Comparison of ENCODE assay signal across 9 cellular contexts in genomic region chr3:194205675-194206133, GRCh38.
DNase-seq lines count a peak whose midpoint lies in the region; ATAC-seq, FAIRE-seq and TF ChIP-seq lines count a peak whose summit lies in the region.
"Had no signal": no experiment of that assay in that cellular context is flagged by ENCODE, and none has a peak within 500 bp of the region (broad histone marks: within the 10 kb centered on the region; RNA-seq: fewer than 3 reads in every experiment).

No MANE protein-coding gene starts in this region.

- peaks cover 5% of the 10 kb centered on the region for H3K4me1 ChIP-seq in GM12878 (ENCODE audit: control insufficient read depth, insufficient read depth, low read length)
- peaks cover 0 to 36% (median 30%) of the 10 kb centered on the region in 6 donors for H3K4me1 ChIP-seq in spleen
- peaks cover 11% of the 10 kb centered on the region for H3K4me1 ChIP-seq in left ventricle myocardium inferior

- H3K27ac ChIP-seq in GM12878 (ENCODE audit: control insufficient read depth, insufficient read depth) (no peak overlapping the region), spleen (peak overlapping the region in 5 of 8 donors; percentile 28 to 49 (median 43)), left ventricle myocardium inferior (replicated peaks) (no peak overlapping the region)

- H3K27me3 ChIP-seq in GM12878 (replicated peaks in 1 of 2; ENCODE audit: control insufficient read depth in 2 of 2, insufficient read depth in 2 of 2, low read length in 1 of 2) = peaks cover 0 to 3% of the 10 kb centered on the region in 2 experiments; a peak in 2 of 4 replicates
- H3K27me3 ChIP-seq in spleen (replicated peaks in 1 of 7) = peaks cover 0 to 49% (median 15%) of the 10 kb centered on the region in 7 donors
- H3K27me3 ChIP-seq in left ventricle myocardium inferior (ENCODE audit: low read depth) = peaks cover 32% of the 10 kb centered on the region

- DNase-seq in activated CD4-positive, alpha-beta T cell treated with anti-CD3 and anti-CD28 coated beads for 36 hours = peak; percentile 38
- DNase-seq in activated CD4-positive, alpha-beta T cell treated with anti-CD3 and anti-CD28 coated beads, Interleukin-2, amount 50 U/mL, for 4 hours = no peak
- DNase-seq in NCI-H510A (lab: John Stamatoyannopoulos, UW) = peak; percentile 76
- no peak for DNase-seq in GM12878 (ENCODE audit: low read depth, low spot score)
- DNase-seq in spleen = no peak
- no peak for DNase-seq in left ventricle myocardium inferior
- no peak for DNase-seq in HPDE6-E6E7 (ENCODE audit: extremely low spot score)

- BruUV-seq in GM12878 (replicated peaks; lab: Mats Ljungman, UMichigan) = no TSS peak

- H3K27ac Mint-ChIP-seq in activated CD4-positive, alpha-beta T cell treated with anti-CD3 and anti-CD28 coated beads for 36 hours = no peak overlapping the region

- H3K9me3 ChIP-seq in GM12878 (replicated peaks; ENCODE audit: control insufficient read depth, insufficient read depth, low read length) = no peaks in the 10 kb centered on the region
- H3K9me3 ChIP-seq in spleen = no peaks in the 10 kb centered on the region
- no peaks in the 10 kb centered on the region for H3K9me3 ChIP-seq in left ventricle myocardium inferior (replicated peaks)

- no peaks in the 10 kb centered on the region for H4K20me1 ChIP-seq in GM12878 (ENCODE audit: control insufficient read depth, insufficient read depth)

- ATAC-seq in activated CD4-positive, alpha-beta T cell treated with anti-CD3 and anti-CD28 coated beads for 36 hours = peak; percentile 30
- no peak for ATAC-seq in GM12878
- ATAC-seq in HG02588 (IDR thresholded peaks at IDR 0.05; ENCODE audit: unreplicated experiment) = no peak

- CTCF ChIA-PET in activated CD4-positive, alpha-beta T cell treated with anti-CD3 and anti-CD28 coated beads for 36 hours (lab: Charles Lee) = interaction anchor here (0.7 to 1.8 kb wide), 2 partner anchors 110 to 258 kb away, joined by 3 to 8 read pairs; no protein-coding TSS in a partner anchor
- CTCF ChIA-PET in GM12878 (lab: Yijun Ruan, JAX) = interaction anchor here (0.8 kb wide), 1 partner anchor 425 kb away, joined by 3 read pairs; no protein-coding TSS in a partner anchor

- peak overlapping the region; percentile 28; the same call in 1 of the 2 replicates for H3K4me2 ChIP-seq in GM12878 (ENCODE audit: control insufficient read depth, insufficient read depth)

- TF ChIP-seq CTCF in GM12878 (IDR thresholded peaks at IDR 0.05 in 2 of 3, conservative IDR thresholded peaks at IDR 0.05 in 1 of 3; ENCODE audit: control insufficient read depth in 2 of 3, extremely low read depth in 1 of 3, insufficient read depth in 1 of 3, low read depth in 3 of 3, low read length in 3 of 3) (no peak), spleen (IDR thresholded peaks at IDR 0.05 in 8 of 11, conservative IDR thresholded peaks at IDR 0.05 in 3 of 11) (no peak), left ventricle myocardium inferior (IDR thresholded peaks at IDR 0.05; ENCODE audit: borderline replicate concordance) (no peak)

- no peak for TF ChIP-seq EP300 in GM12878 (IDR thresholded peaks at IDR 0.05; ENCODE audit: borderline replicate concordance in 1 of 2, control insufficient read depth in 1 of 2, low read depth in 2 of 2, low read length in 2 of 2)

- no peak for TF ChIP-seq RAD21 in GM12878 (IDR thresholded peaks at IDR 0.05; ENCODE audit: insufficient read depth, low read depth, low read length)

- POLR2A ChIA-PET in activated CD4-positive, alpha-beta T cell treated with anti-CD3 and anti-CD28 coated beads for 36 hours (lab: Charles Lee) = no interaction called here
- POLR2A ChIA-PET in GM12878 (lab: Charles Lee) = no interaction called here

- no peak overlapping the region for H3K9ac ChIP-seq in GM12878 (ENCODE audit: control insufficient read depth, insufficient read depth, low read length)

- peaks cover 28% of the 10 kb centered on the region for H3K4me1 Mint-ChIP-seq in activated CD4-positive, alpha-beta T cell treated with anti-CD3 and anti-CD28 coated beads for 36 hours

- no peaks in the 10 kb centered on the region for H3K79me2 ChIP-seq in GM12878 (ENCODE audit: control insufficient read depth, insufficient read depth, low read length)

- RAD21 ChIA-PET in GM12878 (lab: Charles Lee; ENCODE audit: unreplicated experiment) = no interaction called here

- SMC1A ChIA-PET in GM12878 (lab: Charles Lee; ENCODE audit: uncharacterized antibody, unreplicated experiment) = no interaction called here

- H3K4me3 ChIP-seq in GM12878 (no peak overlapping the region), spleen (peak overlapping the region in 1 of 8 donors; percentile 35), left ventricle myocardium inferior (no peak overlapping the region)

- intact Hi-C loops in activated CD4-positive, alpha-beta T cell treated with anti-CD3 and anti-CD28 coated beads for 36 hours (cut with DNase I, micrococcal nuclease) = loop anchor here (2.0 to 10.0 kb wide), 3 partner anchors 68 to 109 kb away; partner anchors contain the start of gene HES1 (in 1 of the 2)
- intact Hi-C loops in GM12878 (cut with micrococcal nuclease; ENCODE audit: unreplicated experiment) (no loop called here), spleen (cut with DNase I; ENCODE audit: low total_unique reads) (no loop called here), left ventricle myocardium inferior (cut with micrococcal nuclease) (no loop called here)

- H3K27me3 Mint-ChIP-seq in activated CD4-positive, alpha-beta T cell treated with anti-CD3 and anti-CD28 coated beads for 36 hours = peaks cover 20% of the 10 kb centered on the region

- H3K4me3 Mint-ChIP-seq in activated CD4-positive, alpha-beta T cell treated with anti-CD3 and anti-CD28 coated beads for 36 hours = peak overlapping the region; percentile 37

- H3K9me3 Mint-ChIP-seq in activated CD4-positive, alpha-beta T cell treated with anti-CD3 and anti-CD28 coated beads for 36 hours (ENCODE audit: low read depth) = no peaks in the 10 kb centered on the region

- H3K36me3 Mint-ChIP-seq in activated CD4-positive, alpha-beta T cell treated with anti-CD3 and anti-CD28 coated beads for 36 hours (ENCODE audit: low read depth) = no peaks in the 10 kb centered on the region

- in situ Hi-C loops in GM12878 (cut with MboI) = no loop called here

- 50% methylated on average over 8 of the region's 8 CpGs for WGBS in GM12878 (ENCODE audit: insufficient coverage, insufficient replicate concordance, low lambda C conversion rate, missing lambda C conversion rate)
- WGBS in spleen, 5 donors = 18 to 31% (median 26%) methylated on average over 8 of the region's 8 CpGs

- no peak for TF ChIP-seq POLR2A in GM12878 (IDR thresholded peaks at IDR 0.05; ENCODE audit: low read depth, low read length)
- TF ChIP-seq POLR2A in spleen (IDR thresholded peaks at IDR 0.05) = no peak

- no peaks in the 10 kb centered on the region for H3K36me3 ChIP-seq in GM12878 (ENCODE audit: control insufficient read depth in 2 of 2, insufficient read depth in 2 of 2, low read length in 1 of 2)
- no peaks in the 10 kb centered on the region for H3K36me3 ChIP-seq in spleen
- H3K36me3 ChIP-seq in left ventricle myocardium inferior = no peaks in the 10 kb centered on the region

- FAIRE-seq in GM12878 (lab: Jason Lieb, UNC) = no peak
- FAIRE-seq: kidney had no signal

- peak overlapping the region; percentile 66 for H2AFZ ChIP-seq in GM12878 (ENCODE audit: control insufficient read depth, low read depth, low read length)

TF ChIP-seq in GM12878, 131 proteins besides CTCF, POLR2A, EP300 and RAD21 (continues in another document):
- TF ChIP-seq LARP7 (IDR thresholded peaks at IDR 0.05) = no peak
- TF ChIP-seq, protein P1, sequence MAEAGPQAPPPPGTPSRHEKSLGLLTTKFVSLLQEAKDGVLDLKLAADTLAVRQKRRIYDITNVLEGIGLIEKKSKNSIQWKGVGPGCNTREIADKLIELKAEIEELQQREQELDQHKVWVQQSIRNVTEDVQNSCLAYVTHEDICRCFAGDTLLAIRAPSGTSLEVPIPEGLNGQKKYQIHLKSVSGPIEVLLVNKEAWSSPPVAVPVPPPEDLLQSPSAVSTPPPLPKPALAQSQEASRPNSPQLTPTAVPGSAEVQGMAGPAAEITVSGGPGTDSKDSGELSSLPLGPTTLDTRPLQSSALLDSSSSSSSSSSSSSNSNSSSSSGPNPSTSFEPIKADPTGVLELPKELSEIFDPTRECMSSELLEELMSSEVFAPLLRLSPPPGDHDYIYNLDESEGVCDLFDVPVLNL (IDR thresholded peaks at IDR 0.05; ENCODE audit: low read depth, low read length) = no peak
- TF ChIP-seq ATF7 (IDR thresholded peaks at IDR 0.05; ENCODE audit: low read depth) = no peak
- no peak for TF ChIP-seq MTA3 (IDR thresholded peaks at IDR 0.05; ENCODE audit: borderline replicate concordance, low read length)
- no peak for TF ChIP-seq NR2C1 (IDR thresholded peaks at IDR 0.05)
- no peak for TF ChIP-seq MYC (IDR thresholded peaks at IDR 0.05; ENCODE audit: insufficient read depth, insufficient read length, insufficient replicate concordance, low read length, severe bottlenecking)
- TF ChIP-seq, protein P2, sequence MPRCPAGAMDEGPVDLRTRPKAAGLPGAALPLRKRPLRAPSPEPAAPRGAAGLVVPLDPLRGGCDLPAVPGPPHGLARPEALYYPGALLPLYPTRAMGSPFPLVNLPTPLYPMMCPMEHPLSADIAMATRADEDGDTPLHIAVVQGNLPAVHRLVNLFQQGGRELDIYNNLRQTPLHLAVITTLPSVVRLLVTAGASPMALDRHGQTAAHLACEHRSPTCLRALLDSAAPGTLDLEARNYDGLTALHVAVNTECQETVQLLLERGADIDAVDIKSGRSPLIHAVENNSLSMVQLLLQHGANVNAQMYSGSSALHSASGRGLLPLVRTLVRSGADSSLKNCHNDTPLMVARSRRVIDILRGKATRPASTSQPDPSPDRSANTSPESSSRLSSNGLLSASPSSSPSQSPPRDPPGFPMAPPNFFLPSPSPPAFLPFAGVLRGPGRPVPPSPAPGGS (IDR thresholded peaks at IDR 0.05; ENCODE audit: borderline replicate concordance, insufficient read depth, low read depth, low read length, poor library complexity, severe bottlenecking) = no peak
- peak; percentile 82 for TF ChIP-seq GABPA (IDR thresholded peaks at IDR 0.05; ENCODE audit: low read depth)
- TF ChIP-seq SIN3A (IDR thresholded peaks at IDR 0.05; ENCODE audit: low read depth, low read length) = no peak
- no peak for TF ChIP-seq SRF (IDR thresholded peaks at IDR 0.05; ENCODE audit: low read depth in 2 of 2, low read length in 2 of 2)
- no peak for TF ChIP-seq BACH1 (IDR thresholded peaks at IDR 0.05; ENCODE audit: borderline replicate concordance)
- TF ChIP-seq POLR2AphosphoS5 (IDR thresholded peaks at IDR 0.05; ENCODE audit: low read length) = no peak

Comparison
In these comparisons a context has a peak if more than half of its experiments do, and no peak if none do; other contexts are left out.
1. DNase-seq: peak in activated CD4-positive, alpha-beta T cell treated with anti-CD3 and anti-CD28 coated beads for 36 hours (single experiment) and NCI-H510A (single experiment); none in activated CD4-positive, alpha-beta T cell treated with anti-CD3 and anti-CD28 coated beads, Interleukin-2, amount 50 U/mL, for 4 hours (0 of 2), GM12878 (single experiment), spleen (single experiment), left ventricle myocardium inferior (single experiment) and HPDE6-E6E7 (single experiment).
2. H3K27ac ChIP-seq: peak in spleen (5 of 8); none in GM12878 (single experiment) and left ventricle myocardium inferior (single experiment).
3. intact Hi-C loops: an anchor here in activated CD4-positive, alpha-beta T cell treated with anti-CD3 and anti-CD28 coated beads for 36 hours (2.0 to 10.0 kb wide); none called in GM12878, spleen and left ventricle myocardium inferior.